Comparison of ENCODE assay signal across 33 cellular contexts in genomic region chr14:33669111-33669510, GRCh38.
"Had no signal": no experiment of that assay in that cellular context is flagged by ENCODE, and none has a peak within 500 bp of the region (broad histone marks: within the 10 kb centered on the region; RNA-seq: fewer than 3 reads in every experiment).

No MANE protein-coding gene starts in this region.

- H3K27ac ChIP-seq: breast epithelium, colonic mucosa, epithelial cell of prostate, esophagus squamous epithelium, foreskin keratinocyte, heart left ventricle, pancreas, prostate gland, stomach, tibial nerve had no signal

- H3K9me3 Mint-ChIP-seq: activated B cell treated with CpG ODN at 0.5 μM for 24 hours; activated CD8-positive, alpha-beta T cell treated with anti-CD3 and anti-CD28 coated beads for 36 hours; activated T-cell treated with anti-CD3 and anti-CD28 coated beads, Interleukin-2, amount 50 U/mL, for 4 hours; activated T-helper 17 cell treated with anti-CD3 and anti-CD28 coated beads, Interleukin-2, amount 50 U/mL, for 72 hours had no signal

- H3K27me3 Mint-ChIP-seq: activated B cell treated with CpG ODN at 0.5 μM for 24 hours; activated CD8-positive, alpha-beta T cell treated with anti-CD3 and anti-CD28 coated beads for 36 hours; central memory CD8-positive, alpha-beta T cell had no signal

- H3K27ac Mint-ChIP-seq: activated B cell treated with CpG ODN at 0.5 μM for 24 hours; activated CD8-positive, alpha-beta T cell treated with anti-CD3 and anti-CD28 coated beads for 36 hours; activated T-helper 17 cell treated with anti-CD3 and anti-CD28 coated beads, Interleukin-2, amount 50 U/mL, for 72 hours; immature natural killer cell; mesothelial cell of epicardium; naive thymus-derived CD8-positive, alpha-beta T cell; stimulated activated naive B cell treated with anti-CD40 and anti-IgM and Interleukin-4, amounts not matched to agents 10 μg/mL and 1 μg/mL and 100 μg/mL, for 72 hours; T-helper 2 cell treated with Interferon-gamma antibody and Interleukin-4, amounts not matched to agents 5 μg/mL and 100 μg/mL, for 36 hours had no signal

- H3K36me3 ChIP-seq: breast epithelium, colonic mucosa, esophagus squamous epithelium, heart left ventricle, pancreas, prostate gland, stomach, tibial nerve had no signal

- H3K4me1 Mint-ChIP-seq: activated B cell treated with CpG ODN at 0.5 μM for 24 hours; activated T-helper 17 cell treated with anti-CD3 and anti-CD28 coated beads, Interleukin-2, amount 50 U/mL, for 72 hours; central memory CD8-positive, alpha-beta T cell; immature natural killer cell; mesothelial cell of epicardium; naive thymus-derived CD8-positive, alpha-beta T cell; neural crest cell; stimulated activated naive B cell treated with anti-CD40 and anti-IgM and Interleukin-4, amounts not matched to agents 10 μg/mL and 1 μg/mL and 100 μg/mL, for 72 hours had no signal

- H3K9me3 ChIP-seq: colonic mucosa, esophagus squamous epithelium, pancreas, prostate gland had no signal

- H3K36me3 Mint-ChIP-seq: immature natural killer cell; mesothelial cell of epicardium; naive thymus-derived CD8-positive, alpha-beta T cell; stimulated activated naive B cell treated with anti-CD40 and anti-IgM and Interleukin-4, amounts not matched to agents 10 μg/mL and 1 μg/mL and 100 μg/mL, for 72 hours had no signal

- ATAC-seq: activated CD8-positive, alpha-beta T cell treated with anti-CD3 and anti-CD28 coated beads for 36 hours; activated T-cell treated with anti-CD3 and anti-CD28 coated beads, Interleukin-2, amount 50 U/mL, for 4 hours; activated T-helper 17 cell treated with anti-CD3 and anti-CD28 coated beads, Interleukin-2, amount 50 U/mL, for 72 hours; foreskin keratinocyte; heart left ventricle; naive thymus-derived CD8-positive, alpha-beta T cell; pancreas; sciatic nerve; stimulated activated naive B cell treated with anti-CD40 and anti-IgM and Interleukin-4, amounts not matched to agents 10 μg/mL and 1 μg/mL and 100 μg/mL, for 72 hours had no signal

- H3K27me3 ChIP-seq: breast epithelium, colonic mucosa, esophagus squamous epithelium, foreskin keratinocyte, heart left ventricle, pancreas, stomach, tibial nerve had no signal

- H3K4me3 ChIP-seq: breast epithelium, colonic mucosa, esophagus squamous epithelium, heart left ventricle, pancreas, prostate gland, stomach, tibial nerve had no signal

- H3K4me3 Mint-ChIP-seq: activated B cell treated with CpG ODN at 0.5 μM for 24 hours; activated CD8-positive, alpha-beta T cell treated with anti-CD3 and anti-CD28 coated beads for 36 hours; activated T-cell treated with anti-CD3 and anti-CD28 coated beads, Interleukin-2, amount 50 U/mL, for 4 hours; activated T-helper 17 cell treated with anti-CD3 and anti-CD28 coated beads, Interleukin-2, amount 50 U/mL, for 72 hours; central memory CD8-positive, alpha-beta T cell; immature natural killer cell; mesothelial cell of epicardium; naive thymus-derived CD8-positive, alpha-beta T cell; neural crest cell; stimulated activated naive B cell treated with anti-CD40 and anti-IgM and Interleukin-4, amounts not matched to agents 10 μg/mL and 1 μg/mL and 100 μg/mL, for 72 hours; T-helper 2 cell treated with Interferon-gamma antibody and Interleukin-4, amounts not matched to agents 5 μg/mL and 100 μg/mL, for 36 hours had no signal

- H3K4me1 ChIP-seq: breast epithelium, colonic mucosa, esophagus squamous epithelium, foreskin keratinocyte, heart left ventricle, pancreas, prostate gland, stomach, tibial nerve had no signal

- DNase-seq: activated B cell treated with CpG ODN at 0.5 μM for 24 hours; activated CD4-positive, alpha-beta T cell treated with anti-CD3 and anti-CD28 coated beads, Interleukin-2, amount 50 U/mL, for 1 hour; activated CD8-positive, alpha-beta T cell treated with anti-CD3 and anti-CD28 coated beads for 36 hours; activated gamma-delta T cell treated with Interleukin-2 at 50 U/mL for 16 hours; activated naive CD4-positive, alpha-beta T cell treated with anti-CD3 and anti-CD28 coated beads, Interleukin-2, amount 50 U/mL, for 16 hours; activated T-cell treated with anti-CD3 and anti-CD28 coated beads, Interleukin-2, amount 50 U/mL, for 4 hours; amygdala; colonic mucosa; effector CD8-positive, alpha-beta T cell; esophagus squamous epithelium; foreskin keratinocyte; heart left ventricle; hypothalamus; immature natural killer cell; naive thymus-derived CD8-positive, alpha-beta T cell; nucleus accumbens; pancreas; retina; stimulated activated CD4-positive, alpha-beta T cell treated with anti-CD3 and anti-CD28 coated beads, Interleukin-15, amount 100 ng/mL, for 24 hours; stimulated activated CD4-positive, alpha-beta T cell treated with anti-CD3 and anti-CD28 coated beads, Interleukin-2, amount 100 ng/mL, for 24 hours; stimulated activated naive B cell treated with anti-CD40 and anti-IgM and Interleukin-4, amounts not matched to agents 10 μg/mL and 1 μg/mL and 100 μg/mL, for 72 hours; stomach; T-helper 1 cell had no signal
